ENCODE assay signal across 10 cellular contexts in genomic region chr4:71006203-71006907, GRCh38. TPM values are rescaled to one million over a fixed set of nuclear protein-coding genes. Genes with fewer than 3 reads are reported as not detected.
DNase-seq lines count a peak whose midpoint lies in the region; ATAC-seq, FAIRE-seq and TF ChIP-seq lines count a peak whose summit lies in the region.
"Had no signal": no experiment of that assay in that cellular context is flagged by ENCODE, and none has a peak within 500 bp of the region (broad histone marks: within the 10 kb centered on the region; RNA-seq: fewer than 3 reads in every experiment).

No MANE protein-coding gene starts in this region.

- no peaks in the 10 kb centered on the region for H3K9me3 Mint-ChIP-seq in activated naive CD8-positive, alpha-beta T cell treated with anti-CD3 and anti-CD28 coated beads, Interleukin-2, amount 50 U/mL, for 24 hours

- ATAC-seq in GM21367 (IDR thresholded peaks at IDR 0.05; ENCODE audit: unreplicated experiment) (peak; percentile 80), HG03342 (IDR thresholded peaks at IDR 0.05; ENCODE audit: unreplicated experiment) (peak; percentile 81), omental fat pad (ENCODE audit: low FRiP score) (no peak), pancreas (no peak)
- peak; percentile 51 for ATAC-seq in activated naive CD8-positive, alpha-beta T cell treated with anti-CD3 and anti-CD28 coated beads, Interleukin-2, amount 50 U/mL, for 24 hours

- H3K4me1 ChIP-seq in pancreas: no peaks in the 10 kb centered on the region
- H3K4me1 ChIP-seq: upper lobe of left lung had no signal

- WGBS in pancreas, 2 donors: 90 to 91% methylated on average over 6 of the region's 6 CpGs

- peaks cover 27% of the 10 kb centered on the region for H3K36me3 Mint-ChIP-seq in activated naive CD8-positive, alpha-beta T cell treated with anti-CD3 and anti-CD28 coated beads, Interleukin-2, amount 50 U/mL, for 24 hours (ENCODE audit: low read depth)

- DNase-seq in GM13977 (ENCODE audit: low spot score) (peak; percentile 57), omental fat pad (ENCODE audit: low spot score) (no peak), pancreas (no peak), NCI-H1105 (lab: John Stamatoyannopoulos, UW) (no peak), erythroblast (lab: John Stamatoyannopoulos, UW) (no peak)
- DNase-seq in activated naive CD8-positive, alpha-beta T cell treated with anti-CD3 and anti-CD28 coated beads, Interleukin-2, amount 50 U/mL, for 24 hours: no peak
- DNase-seq: NCI-H2107, upper lobe of left lung had no signal

- no peaks in the 10 kb centered on the region for H3K27me3 Mint-ChIP-seq in activated naive CD8-positive, alpha-beta T cell treated with anti-CD3 and anti-CD28 coated beads, Interleukin-2, amount 50 U/mL, for 24 hours

- peaks cover 75% of the 10 kb centered on the region for H3K4me1 Mint-ChIP-seq in activated naive CD8-positive, alpha-beta T cell treated with anti-CD3 and anti-CD28 coated beads, Interleukin-2, amount 50 U/mL, for 24 hours

- TF ChIP-seq CTCF in GM13977 (IDR thresholded peaks at IDR 0.05; ENCODE audit: extremely low read depth, insufficient read depth, missing control alignments): no peak
- TF ChIP-seq CTCF in omental fat pad (IDR thresholded peaks at IDR 0.05): no peak
- TF ChIP-seq CTCF in pancreas (IDR thresholded peaks at IDR 0.05): no peak

- no peaks in the 10 kb centered on the region for H3K27me3 ChIP-seq in pancreas
- H3K27me3 ChIP-seq: upper lobe of left lung had no signal

- FAIRE-seq in pancreas (lab: Jason Lieb, UNC): no peak

- peak overlapping the region; percentile 33 for H3K4me3 Mint-ChIP-seq in activated naive CD8-positive, alpha-beta T cell treated with anti-CD3 and anti-CD28 coated beads, Interleukin-2, amount 50 U/mL, for 24 hours

- H3K9me3 ChIP-seq in pancreas: no peaks in the 10 kb centered on the region
- H3K9me3 ChIP-seq: upper lobe of left lung had no signal

- in situ Hi-C loops in GM13977 (cut with MboI; ENCODE audit: low pct_unique_long_range_greater_than_20kb, low sequenced_read_pairs, unreplicated experiment): no loop called here

- TF ChIP-seq POLR2A in erythroblast (IDR thresholded peaks at IDR 0.05; ENCODE audit: low read length): no peak

- no peak overlapping the region for H3K27ac ChIP-seq in pancreas
- H3K27ac ChIP-seq: upper lobe of left lung had no signal

- no peak overlapping the region for H3K4me3 ChIP-seq in pancreas
- H3K4me3 ChIP-seq: upper lobe of left lung had no signal

- intact Hi-C loops in pancreas (cut with DNase I): loop anchor here in 1 of 3 donors (10.0 kb wide), 1 partner anchor 362 kb away; no protein-coding TSS in a partner anchor

- no peaks in the 10 kb centered on the region for H3K36me3 ChIP-seq in pancreas
- H3K36me3 ChIP-seq: upper lobe of left lung had no signal

- peak overlapping the region; percentile 81 for H3K27ac Mint-ChIP-seq in activated naive CD8-positive, alpha-beta T cell treated with anti-CD3 and anti-CD28 coated beads, Interleukin-2, amount 50 U/mL, for 24 hours

RNA-seq across cellular contexts. Expression of gene DCK, which starts 12.9 kb away (rescaled TPM):
- total RNA-seq in omental fat pad (10 to 100 TPM in 3 of 4 donors, 1 to 10 TPM in 1; 9.8 to 21.9 (median 14.2) TPM), pancreas (1 to 10 TPM; 1.7 to 8.9 (median 4.1) TPM)
- 1 to 10 TPM; 3.1 to 8.1 TPM for polyA plus RNA-seq in pancreas

Comparison
In these comparisons a context has a peak if more than half of its experiments do, and no peak if none do; other contexts are left out.
1. ATAC-seq: peak in GM21367 (single experiment), HG03342 (single experiment) and activated naive CD8-positive, alpha-beta T cell treated with anti-CD3 and anti-CD28 coated beads, Interleukin-2, amount 50 U/mL, for 24 hours (single experiment); none in omental fat pad (single experiment) and pancreas (0 of 4).